ENCODE assay signal across 25 cellular contexts in the genomic region with DNA sequence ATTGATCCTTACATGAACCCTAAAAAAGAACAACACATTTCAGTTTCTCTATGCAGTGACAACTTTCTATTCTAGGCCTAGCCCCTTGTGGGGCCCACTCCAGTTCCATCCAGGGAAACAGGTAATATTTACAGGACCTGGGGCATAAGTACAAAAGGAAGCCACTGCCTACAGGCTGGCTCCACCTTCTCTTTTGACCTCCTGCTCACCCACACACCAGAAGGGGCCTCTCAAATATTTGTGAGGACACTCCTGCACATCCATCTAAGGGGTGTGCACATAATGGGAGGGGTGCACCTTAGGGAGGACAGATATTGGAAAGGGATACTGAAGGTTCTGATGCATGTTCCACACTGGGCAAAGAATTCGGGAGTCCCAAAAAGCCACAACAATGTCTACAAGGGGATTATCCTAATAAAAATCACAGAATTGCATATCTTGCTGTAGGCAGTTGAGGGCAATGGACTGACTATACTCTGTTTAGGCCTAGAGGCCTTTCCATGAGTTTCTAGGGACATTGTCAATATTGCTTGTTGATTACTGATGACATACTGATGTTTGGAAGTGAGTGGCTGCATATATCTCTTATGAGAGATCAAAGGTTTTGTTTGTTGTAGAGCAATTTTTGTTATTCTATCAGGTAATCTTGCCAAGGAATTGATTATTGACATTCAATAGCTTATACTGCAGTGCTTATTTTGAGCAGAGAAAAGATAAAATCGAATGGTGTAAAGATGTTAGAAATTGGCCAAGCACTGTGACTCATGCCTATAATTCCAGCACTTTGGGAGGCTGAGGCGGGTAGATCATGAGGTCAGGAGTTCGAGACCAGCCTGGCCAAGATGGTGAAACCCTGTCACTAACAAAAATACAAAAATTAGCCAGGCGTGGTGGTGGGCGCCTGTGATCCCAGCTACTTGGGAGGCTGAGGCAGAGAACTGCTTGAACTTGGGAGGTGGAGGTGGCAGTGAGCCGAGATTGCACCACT. TPM values are rescaled to one million over a fixed set of nuclear protein-coding genes. Genes with fewer than 3 reads are reported as not detected.
DNase-seq lines count a peak whose midpoint lies in the region; ATAC-seq, FAIRE-seq and TF ChIP-seq lines count a peak whose summit lies in the region.
"Had no signal": no experiment of that assay in that cellular context is flagged by ENCODE, and none has a peak within 500 bp of the region (broad histone marks: within the 10 kb centered on the region; RNA-seq: fewer than 3 reads in every experiment).

No MANE protein-coding gene starts in this region.

- peaks cover 22% of the 10 kb centered on the region for H3K4me1 Mint-ChIP-seq in Caco-2 (ENCODE audit: low read depth, unreplicated experiment)
- H3K4me1 Mint-ChIP-seq in mesothelial cell of epicardium, result peaks cover 11% of the 10 kb centered on the region
- H3K4me1 Mint-ChIP-seq in activated CD8-positive, alpha-beta T cell treated with anti-CD3 and anti-CD28 coated beads, Interleukin-2, amount 10 ng/mL, durations not matched to agents 7 days and 5 days (ENCODE audit: low read depth), result no peaks in the 10 kb centered on the region

- no peak for TF ChIP-seq RAD21 in GM12878 (IDR thresholded peaks at IDR 0.05; ENCODE audit: insufficient read depth, low read depth, low read length)

- TF ChIP-seq POLR2A in GM12878 (IDR thresholded peaks at IDR 0.05; ENCODE audit: low read depth, low read length), result no peak

- TF ChIP-seq EP300 in GM12878 (IDR thresholded peaks at IDR 0.05; ENCODE audit: borderline replicate concordance in 1 of 2, control insufficient read depth in 1 of 2, low read depth in 2 of 2, low read length in 2 of 2), result no peak

- TF ChIP-seq CTCF in Caco-2 (IDR thresholded peaks at IDR 0.05; ENCODE audit: insufficient read depth in 1 of 2, low read depth in 1 of 2, low read length in 1 of 2, severe bottlenecking in 1 of 2, unreplicated experiment in 1 of 2) (no peak), HEK293 (tag by site-specific recombination; IDR thresholded peaks at IDR 0.05) (no peak), GM12878 (IDR thresholded peaks at IDR 0.05 in 2 of 3, conservative IDR thresholded peaks at IDR 0.05 in 1 of 3; ENCODE audit: control insufficient read depth in 2 of 3, extremely low read depth in 1 of 3, insufficient read depth in 1 of 3, low read depth in 3 of 3, low read length in 3 of 3) (no peak), mesothelial cell of epicardium (IDR thresholded peaks at IDR 0.05; ENCODE audit: unreplicated experiment) (no peak)

- intact Hi-C loops in Caco-2 (cut with micrococcal nuclease; ENCODE audit: unreplicated experiment) (loop anchor here (1.0 kb wide), 1 partner anchor 20 kb away; no protein-coding TSS in a partner anchor), GM12878 (cut with micrococcal nuclease; ENCODE audit: unreplicated experiment) (no loop called here)

- RAD21 ChIA-PET in GM12878 (lab: Charles Lee; ENCODE audit: unreplicated experiment), result interaction anchor here (0.7 to 3.6 kb wide), 2 partner anchors 23 to 89 kb away, joined by 3 to 15 read pairs; no protein-coding TSS in a partner anchor

- H3K27ac Mint-ChIP-seq in Caco-2 (ENCODE audit: unreplicated experiment) (peak overlapping the region; percentile 75), mesothelial cell of epicardium (peak overlapping the region; percentile 34)
- H3K27ac Mint-ChIP-seq in activated CD8-positive, alpha-beta T cell treated with anti-CD3 and anti-CD28 coated beads, Interleukin-2, amount 10 ng/mL, durations not matched to agents 7 days and 5 days, result no peak overlapping the region

- H3K36me3 ChIP-seq in Caco-2 (ENCODE audit: control insufficient read depth, insufficient read depth, low read length) (no peaks in the 10 kb centered on the region), HEK293 (ENCODE audit: control insufficient read depth in 2 of 2, insufficient read depth in 1 of 2, low read length in 2 of 2) (no peaks in the 10 kb centered on the region), GM12878 (ENCODE audit: control insufficient read depth in 2 of 2, insufficient read depth in 2 of 2, low read length in 1 of 2) (no peaks in the 10 kb centered on the region)
- H3K36me3 ChIP-seq: BLaER1 had no signal

- H2AFZ ChIP-seq in GM12878 (ENCODE audit: control insufficient read depth, low read depth, low read length), result no peak overlapping the region

- H3K4me1 ChIP-seq in Caco-2, result peaks cover 32% of the 10 kb centered on the region
- H3K4me1 ChIP-seq in HEK293 (ENCODE audit: control insufficient read depth, insufficient read depth, low read length), result no peaks in the 10 kb centered on the region
- H3K4me1 ChIP-seq in GM12878 (ENCODE audit: control insufficient read depth, insufficient read depth, low read length), result peaks cover 7% of the 10 kb centered on the region; the same call in 1 of the 2 replicates
- H3K4me1 ChIP-seq: BLaER1 had no signal

- no peak overlapping the region for H3K4me3 ChIP-seq in Caco-2 (ENCODE audit: low read depth, low read length)
- H3K4me3 ChIP-seq in HEK293 (ENCODE audit: low read depth, low read length), result no peak overlapping the region
- no peak overlapping the region for H3K4me3 ChIP-seq in GM12878
- H3K4me3 ChIP-seq: BLaER1, SK-N-MC had no signal

- no peak overlapping the region for H3K4me3 Mint-ChIP-seq in Caco-2 (ENCODE audit: unreplicated experiment)
- H3K4me3 Mint-ChIP-seq in mesothelial cell of epicardium, result no peak overlapping the region
- H3K4me3 Mint-ChIP-seq in activated CD8-positive, alpha-beta T cell treated with anti-CD3 and anti-CD28 coated beads, Interleukin-2, amount 10 ng/mL, durations not matched to agents 7 days and 5 days, result no peak overlapping the region
- H3K4me3 Mint-ChIP-seq: CD4-positive, CD25-positive, alpha-beta regulatory T cell had no signal

- H3K79me2 ChIP-seq in GM12878 (ENCODE audit: control insufficient read depth, insufficient read depth, low read length), result no peaks in the 10 kb centered on the region

- POLR2A ChIA-PET in Caco-2 (lab: Charles Lee), result interaction anchor here (0.5 to 0.7 kb wide), 2 partner anchors 9 to 221 kb away, joined by 7 to 9 read pairs; no protein-coding TSS in a partner anchor
- POLR2A ChIA-PET in HEK293 (lab: Yijun Ruan, JAX), result no interaction called here
- POLR2A ChIA-PET in GM12878 (lab: Charles Lee), result no interaction called here
- POLR2A ChIA-PET in activated CD8-positive, alpha-beta T cell treated with anti-CD3 and anti-CD28 coated beads, Interleukin-2, amount 10 ng/mL, durations not matched to agents 7 days and 5 days (lab: Charles Lee), result interaction anchor here (0.6 to 1.0 kb wide), 2 partner anchors 24 to 798 kb away, joined by 3 read pairs; a partner anchor contains a TSS

- H3K27ac ChIP-seq in HEK293 (ENCODE audit: extremely low read depth, low read depth, low read length), result no peak overlapping the region
- H3K27ac ChIP-seq in GM12878 (ENCODE audit: control insufficient read depth, insufficient read depth), result no peak overlapping the region
- H3K27ac ChIP-seq: BLaER1, HL-60, RWPE1 had no signal

- no peak overlapping the region for H3K4me2 ChIP-seq in GM12878 (ENCODE audit: control insufficient read depth, insufficient read depth)
- H3K4me2 ChIP-seq: BLaER1 had no signal

- no peaks in the 10 kb centered on the region for H4K20me1 ChIP-seq in GM12878 (ENCODE audit: control insufficient read depth, insufficient read depth)
- H4K20me1 ChIP-seq: BLaER1 had no signal

- H3K36me3 Mint-ChIP-seq in Caco-2 (ENCODE audit: insufficient read depth, unreplicated experiment) (no peaks in the 10 kb centered on the region), mesothelial cell of epicardium (no peaks in the 10 kb centered on the region)
- H3K36me3 Mint-ChIP-seq in activated CD8-positive, alpha-beta T cell treated with anti-CD3 and anti-CD28 coated beads, Interleukin-2, amount 10 ng/mL, durations not matched to agents 7 days and 5 days (ENCODE audit: low read depth), result no peaks in the 10 kb centered on the region
- H3K36me3 Mint-ChIP-seq: CD4-positive, CD25-positive, alpha-beta regulatory T cell had no signal

- H3K27me3 ChIP-seq in Caco-2 (replicated peaks; ENCODE audit: control insufficient read depth, insufficient read depth, low read length) (no peaks in the 10 kb centered on the region), GM12878 (replicated peaks in 1 of 2; ENCODE audit: control insufficient read depth in 2 of 2, insufficient read depth in 2 of 2, low read length in 1 of 2) (no peaks in the 10 kb centered on the region)
- H3K27me3 ChIP-seq: BLaER1 had no signal

- CTCF ChIA-PET in Caco-2 (lab: Charles Lee), result interaction anchor here (1.0 kb wide), 1 partner anchor 9 kb away, joined by 3 read pairs; no protein-coding TSS in a partner anchor
- CTCF ChIA-PET in HEK293 (lab: Yijun Ruan, JAX), result interaction anchor here (0.6 to 1.7 kb wide), 6 partner anchors 9 to 436 kb away, joined by 3 to 7 read pairs (median 4); no protein-coding TSS in a partner anchor
- CTCF ChIA-PET in GM12878 (lab: Yijun Ruan, JAX), result interaction anchor here (1.0 to 2.6 kb wide), 3 partner anchors 24 to 156 kb away, joined by 3 to 9 read pairs (median 4); no protein-coding TSS in a partner anchor
- CTCF ChIA-PET in activated CD8-positive, alpha-beta T cell treated with anti-CD3 and anti-CD28 coated beads, Interleukin-2, amount 10 ng/mL, durations not matched to agents 7 days and 5 days (lab: Charles Lee), result interaction anchor here (1.2 to 1.3 kb wide), 2 partner anchors 10 to 24 kb away, joined by 3 to 4 read pairs; no protein-coding TSS in a partner anchor

- peak; percentile 27; the same call in 1 of the 3 replicates for ATAC-seq in GM12878
- ATAC-seq in activated CD8-positive, alpha-beta T cell treated with anti-CD3 and anti-CD28 coated beads, Interleukin-2, amount 10 ng/mL, durations not matched to agents 7 days and 5 days, result no peak
- ATAC-seq: Panc1 had no signal

- SMC1A ChIA-PET in GM12878 (lab: Charles Lee; ENCODE audit: uncharacterized antibody, unreplicated experiment), result interaction anchor here (0.6 to 1.2 kb wide), 5 partner anchors 9 to 344 kb away, joined by 3 to 4 read pairs (median 3); no protein-coding TSS in a partner anchor

- H3K9me3 Mint-ChIP-seq in Caco-2 (ENCODE audit: unreplicated experiment) (no peaks in the 10 kb centered on the region), mesothelial cell of epicardium (no peaks in the 10 kb centered on the region)
- no peaks in the 10 kb centered on the region for H3K9me3 Mint-ChIP-seq in activated CD8-positive, alpha-beta T cell treated with anti-CD3 and anti-CD28 coated beads, Interleukin-2, amount 10 ng/mL, durations not matched to agents 7 days and 5 days (ENCODE audit: insufficient read depth)
- H3K9me3 Mint-ChIP-seq: CD4-positive, CD25-positive, alpha-beta regulatory T cell had no signal

- peak; percentile 53 to 71 for DNase-seq in Caco-2
- no peak for DNase-seq in GM12878 (ENCODE audit: low read depth, low spot score)
- no peak for DNase-seq in mesothelial cell of epicardium (ENCODE audit: low spot score in 2 of 2, unreplicated experiment in 2 of 2)
- no peak for DNase-seq in NCI-H2107 (lab: John Stamatoyannopoulos, UW)
- DNase-seq in activated CD8-positive, alpha-beta T cell treated with anti-CD3 and anti-CD28 coated beads, Interleukin-2, amount 10 ng/mL, durations not matched to agents 7 days and 5 days, result no peak
- no peak for DNase-seq in hepatic stellate cell (ENCODE audit: low spot score)
- DNase-seq in T1000 (lab: John Stamatoyannopoulos, UW), result no peak
- DNase-seq: CD4-positive, CD25-positive, alpha-beta regulatory T cell; DMS79; EL; GDM1; Karpas-422; NCI-H1092; NCI-H1436; NCI-H187; NCI-H526; SHP77 treated with DMSO at 0.1 percent for 48 hours had no signal

- no peaks in the 10 kb centered on the region for H3K27me3 Mint-ChIP-seq in Caco-2 (ENCODE audit: insufficient read depth, unreplicated experiment)
- H3K27me3 Mint-ChIP-seq in mesothelial cell of epicardium (ENCODE audit: low read depth), result no peaks in the 10 kb centered on the region
- H3K27me3 Mint-ChIP-seq in activated CD8-positive, alpha-beta T cell treated with anti-CD3 and anti-CD28 coated beads, Interleukin-2, amount 10 ng/mL, durations not matched to agents 7 days and 5 days (ENCODE audit: low read depth), result peaks cover 7% of the 10 kb centered on the region

- H3K9me3 ChIP-seq in Caco-2 (no peaks in the 10 kb centered on the region), HEK293 (ENCODE audit: control insufficient read depth, insufficient read depth, low read depth, low read length) (no peaks in the 10 kb centered on the region), GM12878 (replicated peaks; ENCODE audit: control insufficient read depth, insufficient read depth, low read length) (no peaks in the 10 kb centered on the region)
- H3K9me3 ChIP-seq: BLaER1 had no signal

- no peak for FAIRE-seq in GM12878 (lab: Jason Lieb, UNC)
- FAIRE-seq: A204.1, GM12891 had no signal

- no peak overlapping the region for H3K9ac ChIP-seq in GM12878 (ENCODE audit: control insufficient read depth, insufficient read depth, low read length)
- H3K9ac ChIP-seq: BLaER1 had no signal

- in situ Hi-C loops in GM12878 (cut with MboI), result no loop called here

- BruUV-seq in Caco-2 (replicated peaks; lab: Mats Ljungman, UMichigan) (no TSS peak), GM12878 (replicated peaks; lab: Mats Ljungman, UMichigan) (no TSS peak)

- 96% methylated on average over 7 of the region's 7 CpGs for WGBS in GM12878 (ENCODE audit: insufficient coverage, insufficient replicate concordance, low lambda C conversion rate, missing lambda C conversion rate)

RNA-seq across cellular contexts. Expression of a gene that starts 23.8 kb away (rescaled TPM):
- total RNA-seq in Caco-2 (2022), result 322 and 332 TPM in 2 replicates
- 156 and 159 TPM in 2 replicates for total RNA-seq in GM12878 (2013; cell fraction: nucleolus; rRNA removed)
- 38.3 and 40.4 TPM in 2 replicates for total RNA-seq in GM12878 (2014; rRNA removed)
- 64.5 and 69.7 TPM in 2 replicates for total RNA-seq in GM12878 (2014; rRNA removed; fragmentation: Illumina TruSeq; extraction: Trizol)
- 267 and 271 TPM in 2 replicates for total RNA-seq in GM12878 (2021)
- 136 TPM for polyA plus RNA-seq in GM12878 (2011; ENCODE audit: low read depth)
- polyA plus RNA-seq in GM12878 (2011; rRNA removed), result 191 and 282 TPM in 2 replicates
- 65.8 TPM in 2 replicates for polyA plus RNA-seq in GM12878 (2011; cell fraction: cytosol; rRNA removed)
- polyA plus RNA-seq in GM12878 (2011; cell fraction: nucleus; rRNA removed), result 99.4 and 152 TPM in 2 replicates
- 279 and 381 TPM in 2 replicates for polyA plus RNA-seq in GM12878 (2012)
- 343 and 435 TPM in 2 replicates for polyA plus RNA-seq in GM12878 (2014; fragmentation: Illumina TruSeq; extraction: Trizol)
- 100 to 1,000 TPM; 221 to 285 TPM for polyA plus RNA-seq in GM12878 (2014; fragmentation: Nextera tagmentation; extraction: Ambion mirVana)
- polyA plus RNA-seq in GM12878 (2014; rRNA removed), result 293 and 302 TPM in 2 replicates
- 100 to 1,000 TPM; 135 to 141 TPM for polyA plus RNA-seq in GM12878 (2016; fragmentation: Nextera tagmentation; extraction: Ambion mirVana)
- polyA minus RNA-seq in GM12878 (2011; rRNA and poly(A)+ RNA removed), result 25.9 and 39.1 TPM in 2 replicates
- 29.8 and 31.5 TPM in 2 replicates for polyA minus RNA-seq in GM12878 (2011; cell fraction: cytosol; rRNA and poly(A)+ RNA removed)
- polyA minus RNA-seq in GM12878 (2011; cell fraction: nucleus; rRNA and poly(A)+ RNA removed), result 37.6 and 51.6 TPM in 2 replicates
- 264 to 274 TPM (median 269 TPM) in 3 replicates for total RNA-seq in mesothelial cell of epicardium
- total RNA-seq in activated CD8-positive, alpha-beta T cell treated with anti-CD3 and anti-CD28 coated beads, Interleukin-2, amount 10 ng/mL, durations not matched to agents 7 days and 5 days, result 100 to 1,000 TPM; 329 to 350 TPM

Comparison
In these comparisons a context has a peak if more than half of its experiments do, and no peak if none do; other contexts are left out.
1. DNase-seq: peak in Caco-2 (2 of 2); none in GM12878 (single experiment), mesothelial cell of epicardium (0 of 2), NCI-H2107 (single experiment), activated CD8-positive, alpha-beta T cell treated with anti-CD3 and anti-CD28 coated beads, Interleukin-2, amount 10 ng/mL, durations not matched to agents 7 days and 5 days (single experiment), hepatic stellate cell (single experiment) and T1000 (single experiment).
2. POLR2A ChIA-PET loops: an anchor here in Caco-2 (0.5 to 0.7 kb wide) and activated CD8-positive, alpha-beta T cell treated with anti-CD3 and anti-CD28 coated beads, Interleukin-2, amount 10 ng/mL, durations not matched to agents 7 days and 5 days (0.6 to 1.0 kb wide); none called in HEK293 and GM12878.